ENCODE assay signal across 10 cellular contexts in genomic region chr4:184385705-184386141, GRCh38.
DNase-seq lines count a peak whose midpoint lies in the region; FAIRE-seq and TF ChIP-seq lines count a peak whose summit lies in the region.
"Had no signal": no experiment of that assay in that cellular context is flagged by ENCODE, and none has a peak within 500 bp of the region (broad histone marks: within the 10 kb centered on the region; RNA-seq: fewer than 3 reads in every experiment).

No MANE protein-coding gene starts in this region.

- no peak overlapping the region for H3K4me3 ChIP-seq in ACC112 (ENCODE audit: low read depth, low read length)
- H3K4me3 ChIP-seq: thyroid gland had no signal

- DNase-seq in NAMALWA (ENCODE audit: low spot score) (peak; percentile 49), dermis blood vessel endothelial cell (peak; percentile 76), mucosa of gallbladder (ENCODE audit: low spot score) (peak; percentile 80), MV-4-11 (lab: John Stamatoyannopoulos, UW) (no peak), NCI-H1694 treated with DMSO at 0.1 percent for 48 hours (lab: John Stamatoyannopoulos, UW) (no peak), D721Med (ENCODE audit: insufficient read length, low spot score) (no peak)
- no peak for DNase-seq in activated CD4-positive, CD25-positive, alpha-beta regulatory T cell treated with anti-CD3 and anti-CD28 coated beads, Interleukin-2, amount 50 U/mL, for 72 hours
- DNase-seq: occipital lobe, thyroid gland had no signal

- no peaks in the 10 kb centered on the region for H3K79me2 ChIP-seq in ACC112 (ENCODE audit: control insufficient read depth, insufficient read depth, low read length, unreplicated experiment)

- peaks cover 36% of the 10 kb centered on the region for H3K4me1 ChIP-seq in ACC112 (ENCODE audit: control insufficient read depth, insufficient read depth, low read length, unreplicated experiment)

- TF ChIP-seq CTCF in D721Med (IDR thresholded peaks at IDR 0.05; ENCODE audit: insufficient read depth, missing control alignments) = no peak

- no peak for FAIRE-seq in D721Med (lab: Jason Lieb, UNC)

- H3K27me3 ChIP-seq in ACC112 (ENCODE audit: insufficient read depth, low read length) = no peaks in the 10 kb centered on the region
- H3K27me3 ChIP-seq: thyroid gland had no signal

- peak overlapping the region; percentile 86 for H3K27ac ChIP-seq in ACC112 (ENCODE audit: low read depth, low read length)

- no peak overlapping the region for H2AFZ ChIP-seq in ACC112 (ENCODE audit: low read length, unreplicated experiment)

- H3K36me3 ChIP-seq in ACC112 (ENCODE audit: insufficient read depth, low read length) = peaks cover 17% of the 10 kb centered on the region; the same call in 1 of the 2 replicates

Comparison
In these comparisons a context has a peak if more than half of its experiments do, and no peak if none do; other contexts are left out.
1. DNase-seq: peak in NAMALWA (single experiment), dermis blood vessel endothelial cell (single experiment) and mucosa of gallbladder (single experiment); none in activated CD4-positive, CD25-positive, alpha-beta regulatory T cell treated with anti-CD3 and anti-CD28 coated beads, Interleukin-2, amount 50 U/mL, for 72 hours (single experiment), MV-4-11 (single experiment), NCI-H1694 treated with DMSO at 0.1 percent for 48 hours (single experiment) and D721Med (single experiment).